2 cellular contexts compared by ENCODE assay signal in genomic region chr7:120895253-120895652, GRCh38. TPM values are rescaled to one million over a fixed set of nuclear protein-coding genes. Genes with fewer than 3 reads are reported as not detected.
"Had no signal": no experiment of that assay in that cellular context is flagged by ENCODE, and none has a peak within 500 bp of the region (broad histone marks: within the 10 kb centered on the region; RNA-seq: fewer than 3 reads in every experiment).

No MANE protein-coding gene starts in this region.

RNA-seq across cellular contexts. Expression of gene TSPAN12, which starts 37.3 kb away (rescaled TPM):
- total RNA-seq: natural killer cell; natural killer cell treated with Interleukin-12 subunit alpha and Interleukin-12 subunit beta and Interleukin-15 and Interleukin-18, amount 100 ng/mL, for 72 hours had no signal
